Comparison of ENCODE assay signal across 8 cellular contexts in genomic region chr1:81799939-81800740, GRCh38. TPM values are rescaled to one million over a fixed set of nuclear protein-coding genes. Genes with fewer than 3 reads are reported as not detected.
DNase-seq lines count a peak whose midpoint lies in the region; ATAC-seq and TF ChIP-seq lines count a peak whose summit lies in the region.

No MANE protein-coding gene starts in this region.

- peak; percentile 52 for DNase-seq in AG08395 (ENCODE audit: low spot score)
- peak; percentile 30 for DNase-seq in HFFc6
- DNase-seq in WERI-Rb-1 = peak; percentile 61
- peak; percentile 66 for DNase-seq in Right ventricle myocardium superior
- peak; percentile 80 for DNase-seq in posterior vena cava (ENCODE audit: low spot score)
- no peak for DNase-seq in activated T-cell treated with anti-CD3 and anti-CD28 coated beads, Interleukin-2, amount 50 U/mL, for 24 hours
- DNase-seq in SKM-1 treated with dmso at 0.1 percent for 144 hours (lab: John Stamatoyannopoulos, UW; ENCODE audit: unreplicated experiment) = no peak

- intact Hi-C loops in Right ventricle myocardium superior (cut with DNase I) = no loop called here
- intact Hi-C loops in posterior vena cava (cut with DNase I) = loop anchor here (10.0 kb wide), 3 partner anchors 155 to 425 kb away; no protein-coding TSS in a partner anchor

- H3K36me3 ChIP-seq in WERI-Rb-1 = peaks cover 23% of the 10 kb centered on the region

- no peaks in the 10 kb centered on the region for H3K36me3 Mint-ChIP-seq in HFFc6 (ENCODE audit: low read depth)
- H3K36me3 Mint-ChIP-seq in activated T-cell treated with anti-CD3 and anti-CD28 coated beads, Interleukin-2, amount 50 U/mL, for 24 hours (ENCODE audit: low read depth) = no peaks in the 10 kb centered on the region

- H3K9me3 Mint-ChIP-seq in HFFc6 = no peaks in the 10 kb centered on the region
- H3K9me3 Mint-ChIP-seq in activated T-cell treated with anti-CD3 and anti-CD28 coated beads, Interleukin-2, amount 50 U/mL, for 24 hours = no peaks in the 10 kb centered on the region

- H3K27ac Mint-ChIP-seq in HFFc6 = peak overlapping the region; percentile 30; the same call in 1 of the 2 replicates
- H3K27ac Mint-ChIP-seq in activated T-cell treated with anti-CD3 and anti-CD28 coated beads, Interleukin-2, amount 50 U/mL, for 24 hours = no peak overlapping the region

- peak overlapping the region; percentile 98 for H3K4me3 ChIP-seq in WERI-Rb-1 (ENCODE audit: low read depth, low read length)

- H3K27me3 ChIP-seq in WERI-Rb-1 (ENCODE audit: insufficient read depth, low read depth, severe bottlenecking) = no peaks in the 10 kb centered on the region

- peaks cover 22% of the 10 kb centered on the region for H3K4me1 Mint-ChIP-seq in HFFc6 (ENCODE audit: low read depth)
- peaks cover 5% of the 10 kb centered on the region for H3K4me1 Mint-ChIP-seq in activated T-cell treated with anti-CD3 and anti-CD28 coated beads, Interleukin-2, amount 50 U/mL, for 24 hours (ENCODE audit: low read depth)

- peak overlapping the region; percentile 95 for H3K4me3 Mint-ChIP-seq in HFFc6
- no peak overlapping the region for H3K4me3 Mint-ChIP-seq in activated T-cell treated with anti-CD3 and anti-CD28 coated beads, Interleukin-2, amount 50 U/mL, for 24 hours

- no peak for TF ChIP-seq CTCF in HFFc6 (IDR thresholded peaks at IDR 0.05)
- no peak for TF ChIP-seq CTCF in WERI-Rb-1 (IDR thresholded peaks at IDR 0.05; ENCODE audit: low read depth, low read length)

- H3K27me3 Mint-ChIP-seq in HFFc6 (ENCODE audit: insufficient read depth) = peaks cover 18% of the 10 kb centered on the region
- H3K27me3 Mint-ChIP-seq in activated T-cell treated with anti-CD3 and anti-CD28 coated beads, Interleukin-2, amount 50 U/mL, for 24 hours = peaks cover 58% of the 10 kb centered on the region

- ATAC-seq in Right ventricle myocardium superior (ENCODE audit: poor library complexity) = peak; percentile 39
- ATAC-seq in GM21786 (IDR thresholded peaks at IDR 0.05; ENCODE audit: unreplicated experiment) = no peak

- peak overlapping the region; percentile 96 for H3K27ac ChIP-seq in WERI-Rb-1

- no peaks in the 10 kb centered on the region for H3K9me3 ChIP-seq in WERI-Rb-1 (ENCODE audit: severe bottlenecking)

RNA-seq across cellular contexts. Expression of gene ADGRL2, which starts 0.6 kb away (rescaled TPM):
- total RNA-seq in HFFc6 (2021; fragmentation: NEBNext Ultra II Directional; extraction: Animal tissue kit (Norgen Biotek cat#: 25700)) = 10 to 100 TPM in 1 of 6 experiments, 1 to 10 TPM in 5; 2.1 to 11.1 (median 2.8) TPM
- total RNA-seq in Right ventricle myocardium superior (37.9 TPM), posterior vena cava (10 to 100 TPM; 40.6 to 58.9 TPM)

Comparison
In these comparisons a context has a peak if more than half of its experiments do, and no peak if none do; other contexts are left out.
1. DNase-seq: peak in AG08395 (single experiment), HFFc6 (single experiment), WERI-Rb-1 (single experiment), Right ventricle myocardium superior (single experiment) and posterior vena cava (single experiment); none in activated T-cell treated with anti-CD3 and anti-CD28 coated beads, Interleukin-2, amount 50 U/mL, for 24 hours (single experiment) and SKM-1 treated with dmso at 0.1 percent for 144 hours (single experiment).